Comparison of ENCODE assay signal across 1 cellular context in the genomic region with DNA sequence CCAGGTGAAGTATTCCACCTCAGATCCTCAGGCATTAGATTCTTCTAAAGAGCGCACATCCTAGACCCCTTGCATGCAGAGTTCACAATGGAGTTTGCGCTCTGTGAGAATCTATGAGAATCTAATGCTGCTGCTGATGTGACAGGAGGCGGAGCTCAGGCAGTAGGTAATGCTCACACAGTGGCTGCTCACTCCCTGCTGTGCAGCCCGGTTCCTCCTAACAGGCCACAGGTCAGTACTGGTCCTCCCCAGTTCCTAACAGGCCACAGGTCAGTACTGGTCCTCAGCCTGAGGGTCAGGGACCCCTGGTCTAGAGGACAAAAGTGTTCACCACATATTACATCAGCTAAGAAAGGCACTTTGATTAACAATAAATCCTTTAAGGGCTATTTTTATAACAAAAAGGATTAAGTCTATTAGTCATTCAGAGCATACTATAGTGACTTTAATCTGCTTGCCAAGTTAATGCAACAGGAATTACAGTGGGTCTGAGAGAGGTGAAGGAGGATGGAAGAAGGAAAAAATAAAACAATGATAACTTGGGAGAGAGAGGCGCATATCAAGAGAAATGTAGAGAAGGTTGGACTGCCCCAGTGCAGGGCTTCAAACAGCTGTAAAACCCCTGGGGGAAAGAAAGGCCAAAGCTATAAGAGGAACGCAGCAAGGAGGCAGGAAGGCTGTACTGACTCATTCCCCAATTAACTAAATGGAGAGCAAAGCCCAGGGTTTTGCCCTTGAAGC.
TF ChIP-seq lines count a peak whose summit lies in the region.

No MANE protein-coding gene starts in this region.

TF ChIP-seq in HEK293, 187 proteins besides CTCF, POLR2A, EP300 and RAD21 (continued from another document):
- TF ChIP-seq, protein P1, sequence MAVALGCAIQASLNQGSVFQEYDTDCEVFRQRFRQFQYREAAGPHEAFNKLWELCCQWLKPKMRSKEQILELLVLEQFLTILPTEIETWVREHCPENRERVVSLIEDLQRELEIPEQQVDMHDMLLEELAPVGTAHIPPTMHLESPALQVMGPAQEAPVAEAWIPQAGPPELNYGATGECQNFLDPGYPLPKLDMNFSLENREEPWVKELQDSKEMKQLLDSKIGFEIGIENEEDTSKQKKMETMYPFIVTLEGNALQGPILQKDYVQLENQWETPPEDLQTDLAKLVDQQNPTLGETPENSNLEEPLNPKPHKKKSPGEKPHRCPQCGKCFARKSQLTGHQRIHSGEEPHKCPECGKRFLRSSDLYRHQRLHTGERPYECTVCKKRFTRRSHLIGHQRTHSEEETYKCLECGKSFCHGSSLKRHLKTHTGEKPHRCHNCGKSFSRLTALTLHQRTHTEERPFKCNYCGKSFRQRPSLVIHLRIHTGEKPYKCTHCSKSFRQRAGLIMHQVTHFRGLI (tag by site-specific recombination; IDR thresholded peaks at IDR 0.05): peak; percentile 29; the same call in 1 of the 2 replicates
- TF ChIP-seq ZNF2 (tag by site-specific recombination; IDR thresholded peaks at IDR 0.05) (0 out of 2 replicates have a peak, but pooled peaks have one; percentile 19), ZNF600 (tag by site-specific recombination; IDR thresholded peaks at IDR 0.05) (peak; percentile 66; the same call in 1 of the 2 replicates), ZNF558 (tag by site-specific recombination; IDR thresholded peaks at IDR 0.05) (0 out of 2 replicates have a peak, but pooled peaks have one; percentile 10), BCL11A (tag by site-specific recombination; IDR thresholded peaks at IDR 0.05; ENCODE audit: low read depth) (no peak), ZBTB48 (tag by site-specific recombination; IDR thresholded peaks at IDR 0.05) (no peak), SP7 (tag by site-specific recombination; IDR thresholded peaks at IDR 0.05) (peak; percentile 18; the same call in 1 of the 2 replicates), PRDM1 (tag by site-specific recombination; IDR thresholded peaks at IDR 0.05) (peak; percentile 53; the same call in 1 of the 2 replicates)
- TF ChIP-seq, protein P2, sequence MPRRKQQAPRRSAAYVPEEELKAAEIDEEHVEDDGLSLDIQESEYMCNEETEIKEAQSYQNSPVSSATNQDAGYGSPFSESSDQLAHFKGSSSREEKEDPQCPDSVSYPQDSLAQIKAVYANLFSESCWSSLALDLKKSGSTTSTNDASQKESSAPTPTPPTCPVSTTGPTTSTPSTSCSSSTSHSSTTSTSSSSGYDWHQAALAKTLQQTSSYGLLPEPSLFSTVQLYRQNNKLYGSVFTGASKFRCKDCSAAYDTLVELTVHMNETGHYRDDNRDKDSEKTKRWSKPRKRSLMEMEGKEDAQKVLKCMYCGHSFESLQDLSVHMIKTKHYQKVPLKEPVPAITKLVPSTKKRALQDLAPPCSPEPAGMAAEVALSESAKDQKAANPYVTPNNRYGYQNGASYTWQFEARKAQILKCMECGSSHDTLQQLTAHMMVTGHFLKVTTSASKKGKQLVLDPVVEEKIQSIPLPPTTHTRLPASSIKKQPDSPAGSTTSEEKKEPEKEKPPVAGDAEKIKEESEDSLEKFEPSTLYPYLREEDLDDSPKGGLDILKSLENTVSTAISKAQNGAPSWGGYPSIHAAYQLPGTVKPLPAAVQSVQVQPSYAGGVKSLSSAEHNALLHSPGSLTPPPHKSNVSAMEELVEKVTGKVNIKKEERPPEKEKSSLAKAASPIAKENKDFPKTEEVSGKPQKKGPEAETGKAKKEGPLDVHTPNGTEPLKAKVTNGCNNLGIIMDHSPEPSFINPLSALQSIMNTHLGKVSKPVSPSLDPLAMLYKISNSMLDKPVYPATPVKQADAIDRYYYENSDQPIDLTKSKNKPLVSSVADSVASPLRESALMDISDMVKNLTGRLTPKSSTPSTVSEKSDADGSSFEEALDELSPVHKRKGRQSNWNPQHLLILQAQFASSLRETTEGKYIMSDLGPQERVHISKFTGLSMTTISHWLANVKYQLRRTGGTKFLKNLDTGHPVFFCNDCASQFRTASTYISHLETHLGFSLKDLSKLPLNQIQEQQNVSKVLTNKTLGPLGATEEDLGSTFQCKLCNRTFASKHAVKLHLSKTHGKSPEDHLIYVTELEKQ (tag by site-specific recombination; IDR thresholded peaks at IDR 0.05; ENCODE audit: borderline replicate concordance): 0 out of 2 replicates have a peak, but pooled peaks have one; percentile 55
- TF ChIP-seq, protein P3, sequence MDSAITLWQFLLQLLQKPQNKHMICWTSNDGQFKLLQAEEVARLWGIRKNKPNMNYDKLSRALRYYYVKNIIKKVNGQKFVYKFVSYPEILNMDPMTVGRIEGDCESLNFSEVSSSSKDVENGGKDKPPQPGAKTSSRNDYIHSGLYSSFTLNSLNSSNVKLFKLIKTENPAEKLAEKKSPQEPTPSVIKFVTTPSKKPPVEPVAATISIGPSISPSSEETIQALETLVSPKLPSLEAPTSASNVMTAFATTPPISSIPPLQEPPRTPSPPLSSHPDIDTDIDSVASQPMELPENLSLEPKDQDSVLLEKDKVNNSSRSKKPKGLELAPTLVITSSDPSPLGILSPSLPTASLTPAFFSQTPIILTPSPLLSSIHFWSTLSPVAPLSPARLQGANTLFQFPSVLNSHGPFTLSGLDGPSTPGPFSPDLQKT (IDR thresholded peaks at IDR 0.05; ENCODE audit: borderline replicate concordance, low read depth, low read length): no peak
- TF ChIP-seq, protein P4, sequence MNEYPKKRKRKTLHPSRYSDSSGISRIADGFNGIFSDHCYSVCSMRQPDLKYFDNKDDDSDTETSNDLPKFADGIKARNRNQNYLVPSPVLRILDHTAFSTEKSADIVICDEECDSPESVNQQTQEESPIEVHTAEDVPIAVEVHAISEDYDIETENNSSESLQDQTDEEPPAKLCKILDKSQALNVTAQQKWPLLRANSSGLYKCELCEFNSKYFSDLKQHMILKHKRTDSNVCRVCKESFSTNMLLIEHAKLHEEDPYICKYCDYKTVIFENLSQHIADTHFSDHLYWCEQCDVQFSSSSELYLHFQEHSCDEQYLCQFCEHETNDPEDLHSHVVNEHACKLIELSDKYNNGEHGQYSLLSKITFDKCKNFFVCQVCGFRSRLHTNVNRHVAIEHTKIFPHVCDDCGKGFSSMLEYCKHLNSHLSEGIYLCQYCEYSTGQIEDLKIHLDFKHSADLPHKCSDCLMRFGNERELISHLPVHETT (tag by site-specific recombination; IDR thresholded peaks at IDR 0.05): 0 out of 2 replicates have a peak, but pooled peaks have one; percentile 15
- TF ChIP-seq, protein P5, sequence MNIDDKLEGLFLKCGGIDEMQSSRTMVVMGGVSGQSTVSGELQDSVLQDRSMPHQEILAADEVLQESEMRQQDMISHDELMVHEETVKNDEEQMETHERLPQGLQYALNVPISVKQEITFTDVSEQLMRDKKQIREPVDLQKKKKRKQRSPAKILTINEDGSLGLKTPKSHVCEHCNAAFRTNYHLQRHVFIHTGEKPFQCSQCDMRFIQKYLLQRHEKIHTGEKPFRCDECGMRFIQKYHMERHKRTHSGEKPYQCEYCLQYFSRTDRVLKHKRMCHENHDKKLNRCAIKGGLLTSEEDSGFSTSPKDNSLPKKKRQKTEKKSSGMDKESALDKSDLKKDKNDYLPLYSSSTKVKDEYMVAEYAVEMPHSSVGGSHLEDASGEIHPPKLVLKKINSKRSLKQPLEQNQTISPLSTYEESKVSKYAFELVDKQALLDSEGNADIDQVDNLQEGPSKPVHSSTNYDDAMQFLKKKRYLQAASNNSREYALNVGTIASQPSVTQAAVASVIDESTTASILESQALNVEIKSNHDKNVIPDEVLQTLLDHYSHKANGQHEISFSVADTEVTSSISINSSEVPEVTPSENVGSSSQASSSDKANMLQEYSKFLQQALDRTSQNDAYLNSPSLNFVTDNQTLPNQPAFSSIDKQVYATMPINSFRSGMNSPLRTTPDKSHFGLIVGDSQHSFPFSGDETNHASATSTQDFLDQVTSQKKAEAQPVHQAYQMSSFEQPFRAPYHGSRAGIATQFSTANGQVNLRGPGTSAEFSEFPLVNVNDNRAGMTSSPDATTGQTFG (tag by site-specific recombination; IDR thresholded peaks at IDR 0.05; ENCODE audit: borderline replicate concordance): no peak
- TF ChIP-seq, protein P6, sequence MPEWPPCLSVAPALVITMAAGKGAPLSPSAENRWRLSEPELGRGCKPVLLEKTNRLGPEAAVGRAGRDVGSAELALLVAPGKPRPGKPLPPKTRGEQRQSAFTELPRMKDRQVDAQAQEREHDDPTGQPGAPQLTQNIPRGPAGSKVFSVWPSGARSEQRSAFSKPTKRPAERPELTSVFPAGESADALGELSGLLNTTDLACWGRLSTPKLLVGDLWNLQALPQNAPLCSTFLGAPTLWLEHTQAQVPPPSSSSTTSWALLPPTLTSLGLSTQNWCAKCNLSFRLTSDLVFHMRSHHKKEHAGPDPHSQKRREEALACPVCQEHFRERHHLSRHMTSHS (tag by site-specific recombination; IDR thresholded peaks at IDR 0.05): no peak
